In the genomic region with DNA sequence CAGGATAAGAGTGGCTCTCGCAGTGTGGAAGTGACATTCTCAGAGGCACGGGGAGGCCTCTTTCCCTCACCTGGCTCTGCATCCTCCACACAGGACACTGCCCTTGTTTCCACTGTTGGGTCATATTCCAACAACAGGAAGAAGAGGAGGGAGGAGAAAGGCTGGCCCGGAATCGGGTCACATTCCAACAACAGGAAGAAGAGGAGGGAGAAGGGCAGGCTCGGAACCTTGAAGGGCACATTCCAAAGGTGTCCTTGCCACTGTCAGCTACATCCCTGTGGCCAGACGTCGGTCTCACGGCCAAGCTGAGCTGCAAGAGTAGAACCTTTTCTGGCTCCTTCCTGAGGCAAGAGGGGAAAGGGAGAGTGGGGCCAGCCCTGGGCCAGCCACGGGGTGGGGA, we compare ENCODE assay signal across 16 cellular contexts. TPM values are rescaled to one million over a fixed set of nuclear protein-coding genes. Genes with fewer than 3 reads are reported as not detected.
DNase-seq lines count a peak whose midpoint lies in the region; ATAC-seq and TF ChIP-seq lines count a peak whose summit lies in the region.
"Had no signal": no experiment of that assay in that cellular context is flagged by ENCODE, and none has a peak within 500 bp of the region (broad histone marks: within the 10 kb centered on the region; RNA-seq: fewer than 3 reads in every experiment).

No MANE protein-coding gene starts in this region.

- no peaks in the 10 kb centered on the region for H3K4me1 ChIP-seq in H9 (ENCODE audit: insufficient read depth, low read length)
- no peaks in the 10 kb centered on the region for H3K4me1 ChIP-seq in KMS-11 (ENCODE audit: low read depth, poor library complexity, severe bottlenecking)
- no peaks in the 10 kb centered on the region for H3K4me1 ChIP-seq in neural progenitor cell

- no peak overlapping the region for H2BK12ac ChIP-seq in H9 (ENCODE audit: insufficient read length, low read depth, low read length)

- H3K27me3 ChIP-seq in H9 (ENCODE audit: insufficient read depth, low read length) (no peaks in the 10 kb centered on the region), KMS-11 (ENCODE audit: insufficient read depth, low read depth) (peaks cover 91% of the 10 kb centered on the region), neural progenitor cell (peaks cover 23% of the 10 kb centered on the region)

- H2AFZ ChIP-seq in H9 (ENCODE audit: low read length) (no peak overlapping the region), KMS-11 (ENCODE audit: low read depth) (peak overlapping the region; percentile 95), neural progenitor cell (replicated peaks) (no peak overlapping the region)

- H3K79me2 ChIP-seq in H9 (ENCODE audit: insufficient read depth, low read length), result no peaks in the 10 kb centered on the region; the same call in 1 of the 2 replicates
- no peaks in the 10 kb centered on the region for H3K79me2 ChIP-seq in KMS-11 (ENCODE audit: insufficient read depth, low read depth)
- H3K79me2 ChIP-seq in neural progenitor cell (ENCODE audit: low read depth), result no peaks in the 10 kb centered on the region

- H3K4me1 Mint-ChIP-seq in H9, result peaks cover 0 to 6% of the 10 kb centered on the region in 2 experiments; a peak in 3 of 4 replicates
- H3K4me1 Mint-ChIP-seq in neural progenitor cell, result peaks cover 19% of the 10 kb centered on the region
- H3K4me1 Mint-ChIP-seq: CD14-positive monocyte had no signal

- no peak overlapping the region for H2AK5ac ChIP-seq in H9 (ENCODE audit: insufficient read length, low read length)

- no peak overlapping the region for H3K9ac ChIP-seq in H9 (ENCODE audit: extremely low read depth, insufficient read length, low read length)
- H3K9ac ChIP-seq in KMS-11, result no peak overlapping the region
- H3K9ac ChIP-seq in neural progenitor cell, result no peak overlapping the region

- H3K36me3 Mint-ChIP-seq in H9 (ENCODE audit: insufficient read depth in 1 of 3, low read depth in 3 of 3), result peaks cover 0 to 9% (median 8%) of the 10 kb centered on the region in 3 experiments; a peak in 5 of 7 replicates
- H3K36me3 Mint-ChIP-seq in neural progenitor cell, result peaks cover 7% of the 10 kb centered on the region
- H3K36me3 Mint-ChIP-seq: CD14-positive monocyte; CD8-positive, alpha-beta T cell had no signal

- no peaks in the 10 kb centered on the region for H3K9me3 ChIP-seq in H9 (ENCODE audit: control insufficient read depth, low read depth, low read length)
- H3K9me3 ChIP-seq in neural progenitor cell (ENCODE audit: low read depth), result no peaks in the 10 kb centered on the region

- no peaks in the 10 kb centered on the region for H3K36me3 ChIP-seq in KMS-11 (ENCODE audit: insufficient read depth)
- H3K36me3 ChIP-seq in neural progenitor cell, result no peaks in the 10 kb centered on the region

- H2BK20ac ChIP-seq in H9 (ENCODE audit: low read depth, low read length, poor library complexity, severe bottlenecking), result no peak overlapping the region

- TF ChIP-seq CTCF in H9 (conservative IDR thresholded peaks at IDR 0.05), result no peak
- no peak for TF ChIP-seq CTCF in KMS-11 (conservative IDR thresholded peaks at IDR 0.05; ENCODE audit: low read depth, low read length)
- TF ChIP-seq CTCF in neural progenitor cell (IDR thresholded peaks at IDR 0.05), result no peak

- H3K4me3 Mint-ChIP-seq in H9, result no peak overlapping the region
- H3K4me3 Mint-ChIP-seq in neural progenitor cell, result no peak overlapping the region
- H3K4me3 Mint-ChIP-seq: CD14-positive monocyte; CD8-positive, alpha-beta T cell; HFFc6 had no signal

- H3K4me3 ChIP-seq in KMS-11 (IDR thresholded peaks at IDR 0.05; ENCODE audit: insufficient read depth, low read depth, low read length) (no peak overlapping the region), neural progenitor cell (no peak overlapping the region)

- H3K27ac Mint-ChIP-seq in H9 (no peak overlapping the region; a peak in 1 of 7 replicates), neural progenitor cell (peak overlapping the region; percentile 90)
- H3K27ac Mint-ChIP-seq: CD8-positive, alpha-beta T cell; HFFc6 had no signal

- no peak overlapping the region for H3T11ph ChIP-seq in H9 (ENCODE audit: low read length)

- no peak overlapping the region for H4K91ac ChIP-seq in H9 (ENCODE audit: insufficient read length, low read depth, low read length)

- no peak overlapping the region for H4K8ac ChIP-seq in H9 (replicated peaks; ENCODE audit: insufficient read length, low read depth, low read length)

- H3K4ac ChIP-seq in H9 (ENCODE audit: low read depth, low read length), result no peak overlapping the region

- WGBS in H9 (ENCODE audit: extremely low coverage, insufficient read length, low lambda C conversion rate), result no CpG with 5 or more reads among the region's 9 CpGs

- no peak overlapping the region for H3K23ac ChIP-seq in H9 (ENCODE audit: insufficient read length, low read depth, low read length)

- H3K4me2 ChIP-seq in H9 (ENCODE audit: insufficient read depth, insufficient read length, low read length), result no peak overlapping the region
- H3K4me2 ChIP-seq in KMS-11, result no peak overlapping the region
- no peak overlapping the region for H3K4me2 ChIP-seq in neural progenitor cell

- H2BK15ac ChIP-seq in H9 (ENCODE audit: low read depth, low read length), result no peak overlapping the region

- DNase-seq in H9 (no peak), left kidney (ENCODE audit: low read depth, low spot score) (peak; percentile 80), neural progenitor cell (ENCODE audit: low spot score) (no peak), HuH-7.5 (ENCODE audit: low spot score) (no peak)
- no peak for DNase-seq in stimulated activated CD4-positive, alpha-beta T cell treated with anti-CD3 and anti-CD28 coated beads, Interleukin-2, amount 100 ng/mL, for 48 hours
- DNase-seq: COR-L47, DMS153, DMS79 treated with DMSO at 0.1 percent for 48 hours, EL, HCEC 1CT, HFFc6 had no signal

- no peaks in the 10 kb centered on the region for H3K23me2 ChIP-seq in H9 (ENCODE audit: insufficient read length, low read depth, low read length, poor library complexity, severe bottlenecking)

- H4K20me1 ChIP-seq in H9 (ENCODE audit: control insufficient read depth, insufficient read depth, insufficient read length) (no peaks in the 10 kb centered on the region), KMS-11 (ENCODE audit: insufficient read depth) (no peaks in the 10 kb centered on the region), neural progenitor cell (ENCODE audit: low read depth) (no peaks in the 10 kb centered on the region)

- H2BK5ac ChIP-seq in H9 (ENCODE audit: insufficient read length, low read length), result no peak overlapping the region

- no peak overlapping the region for H3K18ac ChIP-seq in H9 (ENCODE audit: insufficient read length, low read depth, low read length)

- peak overlapping the region; percentile 9 for H4K5ac ChIP-seq in H9 (ENCODE audit: insufficient read length, low read depth, low read length)

- H3F3A ChIP-seq in neural progenitor cell (ENCODE audit: low read depth), result no peaks in the 10 kb centered on the region

- ATAC-seq in GM19452 (IDR thresholded peaks at IDR 0.05; ENCODE audit: unreplicated experiment), result no peak
- ATAC-seq in HG03025 (IDR thresholded peaks at IDR 0.05; ENCODE audit: low FRiP score, unreplicated experiment), result no peak
- ATAC-seq: CD8-positive, alpha-beta T cell had no signal

- no peak overlapping the region for H3K14ac ChIP-seq in H9 (ENCODE audit: insufficient read depth, low read length)

- H3K9me3 Mint-ChIP-seq in H9 (peaks cover 6 to 19% of the 10 kb centered on the region in 2 experiments), neural progenitor cell (peaks cover 8% of the 10 kb centered on the region)

- no peaks in the 10 kb centered on the region for H3K79me1 ChIP-seq in H9 (ENCODE audit: insufficient read depth, low read depth, low read length, poor library complexity, severe bottlenecking)

- H3K27me3 Mint-ChIP-seq in H9 (ENCODE audit: low read depth), result peaks cover 46% of the 10 kb centered on the region
- peaks cover 6% of the 10 kb centered on the region for H3K27me3 Mint-ChIP-seq in neural progenitor cell (ENCODE audit: insufficient read depth, low read depth)

- H3K56ac ChIP-seq in H9 (ENCODE audit: insufficient read length, low read depth, low read length), result no peak overlapping the region

- H3K27ac ChIP-seq in H9 (ENCODE audit: insufficient read length, low read depth, low read length), result no peak overlapping the region
- no peak overlapping the region for H3K27ac ChIP-seq in KMS-11
- H3K27ac ChIP-seq in neural progenitor cell, result no peak overlapping the region

- H2BK120ac ChIP-seq in H9 (ENCODE audit: low read depth, low read length, poor library complexity, severe bottlenecking), result no peak overlapping the region

RNA-seq across cellular contexts. Expression of a gene that starts 25.4 kb away (rescaled TPM):
- total RNA-seq in H9 (2021), result 1.1 and 2.5 TPM in 2 replicates
- 0.68 TPM in 1 of 2 replicates, not detected in the other for total RNA-seq in neural progenitor cell (ENCODE audit: low replicate concordance)
- total RNA-seq: CD8-positive, alpha-beta T cell; HFFc6 had no signal

RNA-seq across cellular contexts. Expression of a gene that starts 42.7 kb away (rescaled TPM):
- total RNA-seq in H9 (2021) (1.3 and 2.3 TPM in 2 replicates), neural progenitor cell (ENCODE audit: low replicate concordance) (0.28 and 0.37 TPM in 2 replicates)
